ENCODE assay signal across 11 cellular contexts in genomic region chr10:23294638-23295247, GRCh38. TPM values are rescaled to one million over a fixed set of nuclear protein-coding genes. Genes with fewer than 3 reads are reported as not detected.
DNase-seq lines count a peak whose midpoint lies in the region; ATAC-seq and TF ChIP-seq lines count a peak whose summit lies in the region.
"Had no signal": no experiment of that assay in that cellular context is flagged by ENCODE, and none has a peak within 500 bp of the region (broad histone marks: within the 10 kb centered on the region; RNA-seq: fewer than 3 reads in every experiment).

No MANE protein-coding gene starts in this region.

- no peaks in the 10 kb centered on the region for H3K36me3 Mint-ChIP-seq in brain

- peak; percentile 37 for DNase-seq in DMS114 treated with DMSO at 0.1 percent for 48 hours (lab: John Stamatoyannopoulos, UW; ENCODE audit: unreplicated experiment)
- DNase-seq in medulla oblongata (ENCODE audit: extremely low spot score): peak; percentile 30
- DNase-seq in mesenteric fat pad (ENCODE audit: low spot score): no peak
- DNase-seq in islet precursor cell: no peak
- DNase-seq in left colon: no peak
- DNase-seq: activated CD4-positive, alpha-beta T cell treated with anti-CD3 and anti-CD28 coated beads for 4 hours; NCI-H2029 had no signal

- no peak overlapping the region for H3K27ac ChIP-seq in KMS-11

- TF ChIP-seq CTCF in KMS-11 (conservative IDR thresholded peaks at IDR 0.05; ENCODE audit: low read depth, low read length) (peak; percentile 82), brain (conservative IDR thresholded peaks at IDR 0.05) (peak; percentile 41 to 68)

- no peak overlapping the region for H3K4me3 ChIP-seq in KMS-11 (IDR thresholded peaks at IDR 0.05; ENCODE audit: insufficient read depth, low read depth, low read length)

- peaks cover 43% of the 10 kb centered on the region for H3K4me1 Mint-ChIP-seq in brain

- H4K20me1 ChIP-seq in KMS-11 (ENCODE audit: insufficient read depth): no peaks in the 10 kb centered on the region

- no peaks in the 10 kb centered on the region for H3K36me3 ChIP-seq in KMS-11 (ENCODE audit: insufficient read depth)

- H3K9me3 Mint-ChIP-seq in brain: peaks cover 0 to 12% (median 4%) of the 10 kb centered on the region in 5 experiments
- H3K9me3 Mint-ChIP-seq: dendritic cell treated with granulocyte-macrophage colony-stimulating factor and Interleukin-4, amounts not matched to agents 40 ng/mL and 50 ng/mL, for 4 days had no signal

- H3K27me3 Mint-ChIP-seq in brain: peaks cover 4% of the 10 kb centered on the region

- no peak overlapping the region for H2AFZ ChIP-seq in KMS-11 (ENCODE audit: low read depth)

- no peaks in the 10 kb centered on the region for H3K27me3 ChIP-seq in KMS-11 (ENCODE audit: insufficient read depth, low read depth)

- no peak overlapping the region for H3K4me2 ChIP-seq in KMS-11

- no peak overlapping the region for H3K9ac ChIP-seq in KMS-11

- H3K79me2 ChIP-seq in KMS-11 (ENCODE audit: insufficient read depth, low read depth): no peaks in the 10 kb centered on the region

- intact Hi-C loops in left colon (cut with DNase I, micrococcal nuclease): no loop called here

- H3K4me3 Mint-ChIP-seq in brain: peak overlapping the region in 1 of 5 experiments; percentile 10
- H3K4me3 Mint-ChIP-seq: dendritic cell treated with granulocyte-macrophage colony-stimulating factor and Interleukin-4, amounts not matched to agents 40 ng/mL and 50 ng/mL, for 4 days had no signal

- peak overlapping the region in 1 of 5 experiments; percentile 44 for H3K27ac Mint-ChIP-seq in brain
- H3K27ac Mint-ChIP-seq: dendritic cell treated with granulocyte-macrophage colony-stimulating factor and Interleukin-4, amounts not matched to agents 40 ng/mL and 50 ng/mL, for 4 days had no signal

- ATAC-seq in HG02642 (IDR thresholded peaks at IDR 0.05; ENCODE audit: poor library complexity, unreplicated experiment) (no peak), left colon (no peak)

- no peaks in the 10 kb centered on the region for H3K4me1 ChIP-seq in KMS-11 (ENCODE audit: low read depth, poor library complexity, severe bottlenecking)

RNA-seq across cellular contexts. Expression of gene C10orf67, which starts 49.9 kb away (rescaled TPM):
- polyA plus RNA-seq in brain (ENCODE audit: insufficient read depth, low read depth, low replicate concordance): 0.27 TPM
- total RNA-seq in mesenteric fat pad: not detected
- not detected for total RNA-seq in left colon

Comparison
In these comparisons a context has a peak if more than half of its experiments do, and no peak if none do; other contexts are left out.
1. DNase-seq: peak in DMS114 treated with DMSO at 0.1 percent for 48 hours (single experiment) and medulla oblongata (single experiment); none in mesenteric fat pad (single experiment), islet precursor cell (single experiment) and left colon (0 of 2).